1 cellular context compared by ENCODE assay signal in genomic region chr19:16889883-16890460, GRCh38.
TF ChIP-seq lines count a peak whose summit lies in the region.

No MANE protein-coding gene starts in this region.

TF ChIP-seq in K562, 482 proteins besides CTCF, POLR2A, EP300 and RAD21 (continued from another document and continues in another):
- TF ChIP-seq ZHX1 (conservative IDR thresholded peaks at IDR 0.05; ENCODE audit: low read length) (no peak), SMC3 (conservative IDR thresholded peaks at IDR 0.05; ENCODE audit: insufficient read depth, low read depth, low read length) (no peak), CREB3 (tag; conservative IDR thresholded peaks at IDR 0.05; ENCODE audit: low read depth) (peak; percentile 82), ZNF830 (CRISPR knock-in tag; IDR thresholded peaks at IDR 0.05) (0 out of 2 replicates have a peak, but pooled peaks have one; percentile 53), VEZF1 (CRISPR knock-in tag; IDR thresholded peaks at IDR 0.05) (no peak), ZNF592 (IDR thresholded peaks at IDR 0.05) (peak; percentile 98), ZNF766 (CRISPR knock-in tag; conservative IDR thresholded peaks at IDR 0.05) (no peak; the same call in 1 of the 2 replicates), CC2D1A (IDR thresholded peaks at IDR 0.05) (no peak), TFAP4 (CRISPR knock-in tag; IDR thresholded peaks at IDR 0.05; ENCODE audit: borderline replicate concordance) (peak; percentile 83; the same call in 1 of the 2 replicates), ZNF561 (CRISPR knock-in tag; conservative IDR thresholded peaks at IDR 0.05) (no peak; the same call in 1 of the 2 replicates), ETS2 (tag; IDR thresholded peaks at IDR 0.05; ENCODE audit: borderline replicate concordance, poor library complexity, severe bottlenecking) (no peak), CHCHD3 (CRISPR knock-in tag; IDR thresholded peaks at IDR 0.05) (no peak), GATAD2A (IDR thresholded peaks at IDR 0.05) (no peak), NKRF (IDR thresholded peaks at IDR 0.05; ENCODE audit: borderline replicate concordance) (no peak), CREB3L1 (IDR thresholded peaks at IDR 0.05; ENCODE audit: borderline replicate concordance, low read depth) (peak; percentile 53; the same call in 1 of the 2 replicates), RBBP5 (IDR thresholded peaks at IDR 0.05; ENCODE audit: borderline replicate concordance, insufficient read depth, low read length, poor library complexity, severe bottlenecking) (peak; percentile 63), HES1 (IDR thresholded peaks at IDR 0.05; ENCODE audit: low read depth) (no peak), CBX5 (IDR thresholded peaks at IDR 0.05; ENCODE audit: borderline replicate concordance, low read depth) (no peak; the same call in 1 of the 2 replicates), POLR2AphosphoS5 (IDR thresholded peaks at IDR 0.05; ENCODE audit: control insufficient read depth, insufficient read depth, low read depth, low read length) (no peak; the same call in 1 of the 2 replicates), NR3C1 (CRISPR knock-in tag; IDR thresholded peaks at IDR 0.05) (peak; percentile 82; the same call in 1 of the 2 replicates), ZBTB40 (IDR thresholded peaks at IDR 0.05) (0 out of 2 replicates have a peak, but pooled peaks have one; percentile 32), ZBTB40 (CRISPR knock-in tag; IDR thresholded peaks at IDR 0.05) (no peak), HEY1 (CRISPR knock-in tag; IDR thresholded peaks at IDR 0.05; ENCODE audit: borderline replicate concordance) (no peak), ZNF695 (CRISPR knock-in tag; IDR thresholded peaks at IDR 0.05) (no peak), SREBF1 (IDR thresholded peaks at IDR 0.05; ENCODE audit: borderline replicate concordance, low read depth, low read length) (no peak), PRPF4 (IDR thresholded peaks at IDR 0.05; ENCODE audit: insufficient read depth, low read depth, low read length, poor library complexity, severe bottlenecking) (peak; percentile 74)
